16 cellular contexts compared by ENCODE assay signal in genomic region chr11:70772950-70773349, GRCh38.
"Had no signal": no experiment of that assay in that cellular context is flagged by ENCODE, and none has a peak within 500 bp of the region (broad histone marks: within the 10 kb centered on the region; RNA-seq: fewer than 3 reads in every experiment).

No MANE protein-coding gene starts in this region.

- H3K4me1 Mint-ChIP-seq: activated CD4-positive, alpha-beta T cell treated with anti-CD3 and anti-CD28 coated beads, Interleukin-2, amount 10 ng/mL, durations not matched to agents 7 days and 5 days; natural killer cell had no signal

- H3K27me3 Mint-ChIP-seq: activated CD4-positive, alpha-beta T cell treated with anti-CD3 and anti-CD28 coated beads, Interleukin-2, amount 10 ng/mL, durations not matched to agents 7 days and 5 days; stimulated activated naive CD8-positive, alpha-beta T cell treated with anti-CD3 and anti-CD28 coated beads, Interleukin-15, Interleukin-2, amounts not matched to agents 100 ng/mL and 50 ng/mL, for 24 hours had no signal

- H3K9me3 Mint-ChIP-seq: activated CD4-positive, alpha-beta T cell treated with anti-CD3 and anti-CD28 coated beads, Interleukin-2, amount 10 ng/mL, durations not matched to agents 7 days and 5 days; natural killer cell had no signal

- H3K4me3 ChIP-seq: body of pancreas, esophagus squamous epithelium, lower lobe of right lung, tibial nerve had no signal

- H3K27ac Mint-ChIP-seq: activated CD4-positive, alpha-beta T cell treated with anti-CD3 and anti-CD28 coated beads, Interleukin-2, amount 10 ng/mL, durations not matched to agents 7 days and 5 days; activated CD8-positive, alpha-beta T cell treated with anti-CD3 and anti-CD28 coated beads, Interleukin-2, amount 10 ng/mL, durations not matched to agents 7 days and 5 days; activated naive CD4-positive, alpha-beta T cell treated with anti-CD3 and anti-CD28 coated beads for 36 hours; activated T-cell treated with anti-CD3 and anti-CD28 coated beads, Interleukin-2, amount 50 U/mL, for 24 hours; activated T-helper 2 cell treated with anti-CD3 and anti-CD28 coated beads, Interferon-gamma antibody, Interleukin-2, Interleukin-4, amounts not matched to agents 10 μg/mL and 5 μg/mL and 100 μg/mL, durations not matched to agents 14 hours and 24 hours and 36 hours; effector memory CD8-positive, alpha-beta T cell; natural killer cell; stimulated activated naive CD8-positive, alpha-beta T cell treated with anti-CD3 and anti-CD28 coated beads, Interleukin-15, Interleukin-2, amounts not matched to agents 100 ng/mL and 50 ng/mL, for 24 hours had no signal

- H3K4me3 Mint-ChIP-seq: activated CD4-positive, alpha-beta T cell treated with anti-CD3 and anti-CD28 coated beads, Interleukin-2, amount 10 ng/mL, durations not matched to agents 7 days and 5 days; activated CD8-positive, alpha-beta T cell treated with anti-CD3 and anti-CD28 coated beads, Interleukin-2, amount 10 ng/mL, durations not matched to agents 7 days and 5 days; activated naive CD4-positive, alpha-beta T cell treated with anti-CD3 and anti-CD28 coated beads for 36 hours; activated T-cell treated with anti-CD3 and anti-CD28 coated beads, Interleukin-2, amount 50 U/mL, for 24 hours; effector memory CD8-positive, alpha-beta T cell; natural killer cell; stimulated activated naive CD8-positive, alpha-beta T cell treated with anti-CD3 and anti-CD28 coated beads, Interleukin-15, Interleukin-2, amounts not matched to agents 100 ng/mL and 50 ng/mL, for 24 hours had no signal

- H3K9me3 ChIP-seq: esophagus squamous epithelium, lower lobe of right lung, neutrophil, tibial nerve had no signal

- DNase-seq: activated CD4-positive, alpha-beta T cell treated with anti-CD3 and anti-CD28 coated beads, Interleukin-2, amount 10 ng/mL, durations not matched to agents 7 days and 5 days; activated CD8-positive, alpha-beta T cell treated with anti-CD3 and anti-CD28 coated beads, Interleukin-2, amount 10 ng/mL, durations not matched to agents 7 days and 5 days; activated naive CD4-positive, alpha-beta T cell treated with anti-CD3 and anti-CD28 coated beads for 36 hours; activated T-cell treated with anti-CD3 and anti-CD28 coated beads, Interleukin-2, amount 50 U/mL, for 24 hours; body of pancreas; effector memory CD8-positive, alpha-beta T cell; esophagus squamous epithelium; left colon; lower lobe of right lung; natural killer cell; stimulated activated CD4-positive, alpha-beta T cell treated with anti-CD3 and anti-CD28 coated beads, Interleukin-2, amount 100 ng/mL, for 24 hours; T-helper 9 cell had no signal

- H3K27ac ChIP-seq: body of pancreas, esophagus squamous epithelium, lower lobe of right lung, neutrophil, tibial nerve had no signal

- H3K36me3 Mint-ChIP-seq: natural killer cell had no signal

- H3K36me3 ChIP-seq: esophagus squamous epithelium, lower lobe of right lung, neutrophil, tibial nerve had no signal

- H3K27me3 ChIP-seq: body of pancreas, esophagus squamous epithelium, neutrophil, tibial nerve had no signal

- H3K4me1 ChIP-seq: body of pancreas, esophagus squamous epithelium, lower lobe of right lung, tibial nerve had no signal
